In genomic region chr19:11611730-11612129, GRCh38 we compare ENCODE assay signal across 28 cellular contexts. TPM values are rescaled to one million over a fixed set of nuclear protein-coding genes. Genes with fewer than 3 reads are reported as not detected.
A peak's percentile ranks its signal among the peaks of the same experiment; 100 is the strongest.
DNase-seq lines count a peak whose midpoint lies in the region; ATAC-seq, FAIRE-seq and TF ChIP-seq lines count a peak whose summit lies in the region.
"Had no signal": no experiment of that assay in that cellular context is flagged by ENCODE, and none has a peak within 500 bp of the region (broad histone marks: within the 10 kb centered on the region; RNA-seq: fewer than 3 reads in every experiment).

No MANE protein-coding gene starts in this region.

- CTCF ChIA-PET in WTC11 (lab: Charles Lee) = no interaction called here
- CTCF ChIA-PET in naive thymus-derived CD4-positive, alpha-beta T cell (lab: Charles Lee) = interaction anchor here (0.6 kb wide), 1 partner anchor 310 kb away, joined by 4 read pairs; no protein-coding TSS in a partner anchor

- DNase-seq in activated naive CD4-positive, alpha-beta T cell treated with anti-CD3 and anti-CD28 coated beads, Interleukin-2, amount 50 U/mL, for 72 hours (ENCODE audit: low spot score in 2 of 2) = no peak
- DNase-seq in WTC11 (ENCODE audit: low spot score) (no peak), neural crest cell (ENCODE audit: low read depth, low spot score) (no peak), GM19239 (ENCODE audit: insufficient read length, low spot score) (no peak), esophagus muscularis mucosa (ENCODE audit: extremely low spot score) (no peak)
- no peak for DNase-seq in naive thymus-derived CD4-positive, alpha-beta T cell
- DNase-seq: ACHN; BE2C; C1 segment of cervical spinal cord; CD4-positive, alpha-beta T cell; CD8-positive, alpha-beta memory T cell; COR-L47; DMS 273 treated with DMSO at 0.1 percent for 48 hours; DMS153; DMS53; DMS79; DND-41; EL; GDM1 had no signal

- TF ChIP-seq CTCF in WTC11 (IDR thresholded peaks at IDR 0.05) (no peak), neural crest cell (conservative IDR thresholded peaks at IDR 0.05) (no peak), esophagus muscularis mucosa (IDR thresholded peaks at IDR 0.05) (no peak)

- peaks cover 18% of the 10 kb centered on the region for H3K36me3 Mint-ChIP-seq in activated naive CD4-positive, alpha-beta T cell treated with anti-CD3 and anti-CD28 coated beads, Interleukin-2, amount 50 U/mL, for 24 hours
- peaks cover 20 to 44% of the 10 kb centered on the region in 2 donors for H3K36me3 Mint-ChIP-seq in activated naive CD4-positive, alpha-beta T cell treated with anti-CD3 and anti-CD28 coated beads, Interleukin-2, amount 50 U/mL, for 72 hours
- H3K36me3 Mint-ChIP-seq in WTC11 (peaks cover 61% of the 10 kb centered on the region), neural crest cell (ENCODE audit: low read depth) (peaks cover 70% of the 10 kb centered on the region)
- H3K36me3 Mint-ChIP-seq in naive thymus-derived CD4-positive, alpha-beta T cell = peaks cover 12 to 49% (median 44%) of the 10 kb centered on the region in 5 donors

- H3K36me3 ChIP-seq in naive thymus-derived CD4-positive, alpha-beta T cell (ENCODE audit: control insufficient read depth in 2 of 3, insufficient read depth in 3 of 3, low read length in 3 of 3) = peaks cover 2 to 25% (median 2%) of the 10 kb centered on the region in 3 experiments
- H3K36me3 ChIP-seq in esophagus muscularis mucosa = peaks cover 18 to 35% (median 24%) of the 10 kb centered on the region in 4 donors

- FAIRE-seq in GM19239 (lab: Jason Lieb, UNC) = no peak
- FAIRE-seq: A549, GM12878, GM12892, GM18507 had no signal

- H3K9me3 Mint-ChIP-seq in activated naive CD4-positive, alpha-beta T cell treated with anti-CD3 and anti-CD28 coated beads, Interleukin-2, amount 50 U/mL, for 24 hours = peaks cover 7% of the 10 kb centered on the region
- peaks cover 5 to 14% of the 10 kb centered on the region in 2 donors for H3K9me3 Mint-ChIP-seq in activated naive CD4-positive, alpha-beta T cell treated with anti-CD3 and anti-CD28 coated beads, Interleukin-2, amount 50 U/mL, for 72 hours
- peaks cover 19% of the 10 kb centered on the region for H3K9me3 Mint-ChIP-seq in WTC11
- peaks cover 17% of the 10 kb centered on the region for H3K9me3 Mint-ChIP-seq in neural crest cell
- H3K9me3 Mint-ChIP-seq in naive thymus-derived CD4-positive, alpha-beta T cell = peaks cover 0 to 45% (median 23%) of the 10 kb centered on the region in 11 donors

- peaks cover 1 to 5% (median 2%) of the 10 kb centered on the region in 3 experiments for H3K9me3 ChIP-seq in naive thymus-derived CD4-positive, alpha-beta T cell (ENCODE audit: control insufficient read depth in 2 of 3, low read length in 3 of 3)
- peaks cover 0 to 3% (median 0%) of the 10 kb centered on the region in 4 donors for H3K9me3 ChIP-seq in esophagus muscularis mucosa

- intact Hi-C loops in naive thymus-derived CD4-positive, alpha-beta T cell (cut with micrococcal nuclease) = no loop called here
- intact Hi-C loops in esophagus muscularis mucosa (cut with DNase I) = no loop called here

- no peak overlapping the region for H3K4me3 ChIP-seq in naive thymus-derived CD4-positive, alpha-beta T cell (ENCODE audit: low read length)
- H3K4me3 ChIP-seq in esophagus muscularis mucosa = no peak overlapping the region
- H3K4me3 ChIP-seq: A549, BLaER1, GM12878 had no signal

- H3K4me1 Mint-ChIP-seq in activated naive CD4-positive, alpha-beta T cell treated with anti-CD3 and anti-CD28 coated beads, Interleukin-2, amount 50 U/mL, for 24 hours = peaks cover 11% of the 10 kb centered on the region
- H3K4me1 Mint-ChIP-seq in WTC11 (peaks cover 12% of the 10 kb centered on the region), neural crest cell (peaks cover 4% of the 10 kb centered on the region)
- H3K4me1 Mint-ChIP-seq in naive thymus-derived CD4-positive, alpha-beta T cell = peaks cover 0 to 15% (median 10%) of the 10 kb centered on the region in 7 donors
- H3K4me1 Mint-ChIP-seq: CD14-positive monocyte had no signal

- H3K27ac Mint-ChIP-seq in activated naive CD4-positive, alpha-beta T cell treated with anti-CD3 and anti-CD28 coated beads, Interleukin-2, amount 50 U/mL, for 24 hours = peak overlapping the region; percentile 74
- H3K27ac Mint-ChIP-seq in activated naive CD4-positive, alpha-beta T cell treated with anti-CD3 and anti-CD28 coated beads, Interleukin-2, amount 50 U/mL, for 72 hours = no peak overlapping the region
- H3K27ac Mint-ChIP-seq in WTC11 (0 out of 2 replicates have a peak overlapping the region, but pooled peaks have one; percentile 54), neural crest cell (ENCODE audit: unreplicated experiment) (no peak overlapping the region)
- no peak overlapping the region for H3K27ac Mint-ChIP-seq in naive thymus-derived CD4-positive, alpha-beta T cell
- H3K27ac Mint-ChIP-seq: CD14-positive monocyte; CD4-positive, alpha-beta T cell; CD8-positive, alpha-beta memory T cell had no signal

- 95% methylated on average over 1 of the region's 1 CpG for WGBS in esophagus muscularis mucosa

- no peak overlapping the region for H3K27ac ChIP-seq in naive thymus-derived CD4-positive, alpha-beta T cell (ENCODE audit: low read depth, low read length)
- H3K27ac ChIP-seq in esophagus muscularis mucosa (replicated peaks in 1 of 4) = no peak overlapping the region
- H3K27ac ChIP-seq: 22Rv1, A549, BLaER1 had no signal

- no peaks in the 10 kb centered on the region for H3K4me1 ChIP-seq in naive thymus-derived CD4-positive, alpha-beta T cell (ENCODE audit: control insufficient read depth in 2 of 2, insufficient read depth in 2 of 2, low read length in 2 of 2)
- H3K4me1 ChIP-seq in esophagus muscularis mucosa = peaks cover 0 to 2% (median under 1%) of the 10 kb centered on the region in 4 donors
- H3K4me1 ChIP-seq: A549, BE2C, BLaER1 had no signal

- H3K27me3 ChIP-seq in naive thymus-derived CD4-positive, alpha-beta T cell (ENCODE audit: control insufficient read depth in 2 of 2, insufficient read depth in 2 of 2, low read length in 2 of 2) = no peaks in the 10 kb centered on the region
- no peaks in the 10 kb centered on the region for H3K27me3 ChIP-seq in esophagus muscularis mucosa
- H3K27me3 ChIP-seq: BE2C, BLaER1 had no signal

- H3K4me3 Mint-ChIP-seq in activated naive CD4-positive, alpha-beta T cell treated with anti-CD3 and anti-CD28 coated beads, Interleukin-2, amount 50 U/mL, for 24 hours = no peak overlapping the region
- H3K4me3 Mint-ChIP-seq in WTC11 = no peak overlapping the region
- H3K4me3 Mint-ChIP-seq in neural crest cell = peak overlapping the region; percentile 57
- no peak overlapping the region for H3K4me3 Mint-ChIP-seq in naive thymus-derived CD4-positive, alpha-beta T cell
- H3K4me3 Mint-ChIP-seq: CD14-positive monocyte; CD4-positive, alpha-beta T cell; CD8-positive, alpha-beta memory T cell had no signal

- no peaks in the 10 kb centered on the region for H3K27me3 Mint-ChIP-seq in activated naive CD4-positive, alpha-beta T cell treated with anti-CD3 and anti-CD28 coated beads, Interleukin-2, amount 50 U/mL, for 24 hours
- no peaks in the 10 kb centered on the region; the same call in 1 of the 2 replicates for H3K27me3 Mint-ChIP-seq in WTC11 (ENCODE audit: low read depth)
- no peaks in the 10 kb centered on the region for H3K27me3 Mint-ChIP-seq in neural crest cell (ENCODE audit: low read depth)
- no peaks in the 10 kb centered on the region for H3K27me3 Mint-ChIP-seq in naive thymus-derived CD4-positive, alpha-beta T cell
- H3K27me3 Mint-ChIP-seq: CD4-positive, alpha-beta T cell; CD8-positive, alpha-beta memory T cell had no signal

- ATAC-seq in activated naive CD4-positive, alpha-beta T cell treated with anti-CD3 and anti-CD28 coated beads, Interleukin-2, amount 50 U/mL, for 72 hours = no peak
- no peak for ATAC-seq in WTC11
- ATAC-seq in naive thymus-derived CD4-positive, alpha-beta T cell = no peak
- ATAC-seq: A549, GM12878 had no signal

- TF ChIP-seq POLR2A in esophagus muscularis mucosa (IDR thresholded peaks at IDR 0.05; ENCODE audit: low read depth) = no peak

- TF ChIP-seq EP300 in esophagus muscularis mucosa (IDR thresholded peaks at IDR 0.05) = no peak

- POLR2A ChIA-PET in WTC11 (lab: Charles Lee) = no interaction called here
- POLR2A ChIA-PET in naive thymus-derived CD4-positive, alpha-beta T cell (lab: Charles Lee) = interaction anchor here (0.7 to 1.2 kb wide), 2 partner anchors 12 to 1829 kb away, joined by 3 read pairs; no protein-coding TSS in a partner anchor

TF ChIP-seq in WTC11, 78 proteins besides CTCF, POLR2A, EP300 and RAD21 (continues in another document):
- TF ChIP-seq ZNF138 (CRISPR knock-in tag; conservative IDR thresholded peaks at IDR 0.05) (no peak), JAZF1 (CRISPR knock-in tag; IDR thresholded peaks at IDR 0.05) (no peak), E2F5 (CRISPR knock-in tag; IDR thresholded peaks at IDR 0.05) (no peak), JUN (CRISPR knock-in tag; IDR thresholded peaks at IDR 0.05) (no peak)

RNA-seq across cellular contexts. Expression of gene ZNF627, which starts 14.4 kb away (rescaled TPM):
- total RNA-seq in activated naive CD4-positive, alpha-beta T cell treated with anti-CD3 and anti-CD28 coated beads, Interleukin-2, amount 50 U/mL, for 72 hours = 1 to 10 TPM; 5.8 to 6.7 TPM
- total RNA-seq in WTC11 (2021) = 12.6 to 13.2 TPM (median 12.7 TPM) in 3 replicates
- 22.2 and 26.9 TPM in 2 replicates for total RNA-seq in neural crest cell
- 10 to 100 TPM in 3 of 5 experiments, 1 to 10 TPM in 2; 5.2 to 15.4 (median 12.3) TPM for total RNA-seq in naive thymus-derived CD4-positive, alpha-beta T cell
- polyA plus RNA-seq in naive thymus-derived CD4-positive, alpha-beta T cell = 10 to 100 TPM; 10.7 to 12.3 TPM
- total RNA-seq in esophagus muscularis mucosa = 10 to 100 TPM in 1 of 4 donors, 1 to 10 TPM in 3; 7.8 to 10.2 (median 7.9) TPM

RNA-seq across cellular contexts. Expression of gene ACP5, which starts 34.3 kb away (rescaled TPM):
- 10 to 100 TPM; 20.3 to 30.0 TPM for total RNA-seq in activated naive CD4-positive, alpha-beta T cell treated with anti-CD3 and anti-CD28 coated beads, Interleukin-2, amount 50 U/mL, for 72 hours
- total RNA-seq in WTC11 (2021) (8.6 to 14.3 TPM (median 11.8 TPM) in 3 replicates), neural crest cell (1.2 and 2.5 TPM in 2 replicates), esophagus muscularis mucosa (10 to 100 TPM in 3 of 4 donors, 1 to 10 TPM in 1; 7.3 to 16.0 (median 13.3) TPM)
- 10 to 100 TPM; 17.4 to 29.6 (median 23.9) TPM for total RNA-seq in naive thymus-derived CD4-positive, alpha-beta T cell
- polyA plus RNA-seq in naive thymus-derived CD4-positive, alpha-beta T cell = 10 to 100 TPM; 14.7 to 21.5 TPM
- total RNA-seq: G401 had no signal

RNA-seq across cellular contexts. Expression of gene ELOF1, which starts 52.7 kb away (rescaled TPM):
- 10 to 100 TPM; 43.1 to 64.1 TPM for total RNA-seq in activated naive CD4-positive, alpha-beta T cell treated with anti-CD3 and anti-CD28 coated beads, Interleukin-2, amount 50 U/mL, for 72 hours
- 70.9 to 86.0 TPM (median 73.4 TPM) in 3 replicates for total RNA-seq in WTC11 (2021)
- 69.8 and 70.0 TPM in 2 replicates for total RNA-seq in neural crest cell
- 10 to 100 TPM; 34.0 to 59.8 (median 41.9) TPM for total RNA-seq in naive thymus-derived CD4-positive, alpha-beta T cell
- polyA plus RNA-seq in naive thymus-derived CD4-positive, alpha-beta T cell = 10 to 100 TPM; 80.0 to 95.5 TPM
- 10 to 100 TPM; 27.0 to 39.1 (median 30.5) TPM for total RNA-seq in esophagus muscularis mucosa

Comparison
In these comparisons a context has a peak if more than half of its experiments do, and no peak if none do; other contexts are left out.
1. H3K27ac Mint-ChIP-seq: peak in activated naive CD4-positive, alpha-beta T cell treated with anti-CD3 and anti-CD28 coated beads, Interleukin-2, amount 50 U/mL, for 24 hours (single experiment) and WTC11 (single experiment); none in activated naive CD4-positive, alpha-beta T cell treated with anti-CD3 and anti-CD28 coated beads, Interleukin-2, amount 50 U/mL, for 72 hours (0 of 2), neural crest cell (single experiment) and naive thymus-derived CD4-positive, alpha-beta T cell (0 of 9).